In genomic region chr16:88554711-88555264, GRCh38 we compare ENCODE assay signal across 28 cellular contexts.
"Had no signal": no experiment of that assay in that cellular context is flagged by ENCODE, and none has a peak within 500 bp of the region (broad histone marks: within the 10 kb centered on the region; RNA-seq: fewer than 3 reads in every experiment).

No MANE protein-coding gene starts in this region.

- H3K36me3 ChIP-seq: heart right ventricle, left lung, lower lobe of right lung, neutrophil, ovary, prostate gland, suprapubic skin, tibial artery, upper lobe of right lung had no signal

- H3K4me3 ChIP-seq: heart right ventricle, left lung, lower lobe of right lung, ovary, prostate gland, smooth muscle cell, suprapubic skin, tibial artery, upper lobe of right lung had no signal

- H3K9me3 Mint-ChIP-seq: activated naive CD4-positive, alpha-beta T cell treated with anti-CD3 and anti-CD28 coated beads, Interleukin-2, amount 50 U/mL, for 24 hours; activated naive CD8-positive, alpha-beta T cell treated with anti-CD3 and anti-CD28 coated beads, Interleukin-2, amount 50 U/mL, for 24 hours; activated T-cell treated with anti-CD3 and anti-CD28 coated beads, Interleukin-2, amount 50 U/mL, for 4 hours; natural killer cell had no signal

- H3K4me3 Mint-ChIP-seq: activated CD4-positive, alpha-beta memory T cell treated with anti-CD3 and anti-CD28 coated beads, Interleukin-2, amount 10 ng/mL, durations not matched to agents 7 days and 5 days; activated CD4-positive, alpha-beta T cell treated with anti-CD3 and anti-CD28 coated beads, Interleukin-2, amount 10 ng/mL, durations not matched to agents 7 days and 5 days; activated naive CD4-positive, alpha-beta T cell treated with anti-CD3 and anti-CD28 coated beads, Interleukin-2, amount 50 U/mL, for 24 hours; activated naive CD8-positive, alpha-beta T cell treated with anti-CD3 and anti-CD28 coated beads, Interleukin-2, amount 50 U/mL, for 24 hours; activated T-cell treated with anti-CD3 and anti-CD28 coated beads, Interleukin-2, amount 50 U/mL, for 4 hours; central memory CD8-positive, alpha-beta T cell; dendritic cell treated with granulocyte-macrophage colony-stimulating factor and Interleukin-4, amounts not matched to agents 40 ng/mL and 50 ng/mL, for 4 days; endodermal cell; natural killer cell; stimulated activated naive B cell treated with anti-CD40 and anti-IgM and Interleukin-4, amounts not matched to agents 10 μg/mL and 1 μg/mL and 100 μg/mL, for 72 hours; T-helper 17 cell; WTC11 had no signal

- H3K4me2 ChIP-seq: smooth muscle cell had no signal

- H3K27me3 ChIP-seq: ovary had no signal

- H3K36me3 Mint-ChIP-seq: activated naive CD4-positive, alpha-beta T cell treated with anti-CD3 and anti-CD28 coated beads, Interleukin-2, amount 50 U/mL, for 24 hours; natural killer cell; WTC11 had no signal

- DNase-seq: activated CD4-positive, alpha-beta memory T cell treated with anti-CD3 and anti-CD28 coated beads, Interleukin-2, amount 10 ng/mL, durations not matched to agents 7 days and 5 days; activated CD4-positive, alpha-beta T cell treated with anti-CD3 and anti-CD28 coated beads for 1 hour; activated CD4-positive, alpha-beta T cell treated with anti-CD3 and anti-CD28 coated beads, Interleukin-2, amount 10 ng/mL, durations not matched to agents 7 days and 5 days; activated naive CD8-positive, alpha-beta T cell treated with anti-CD3 and anti-CD28 coated beads, Interleukin-2, amount 50 U/mL, for 24 hours; activated T-cell treated with anti-CD3 and anti-CD28 coated beads, Interleukin-2, amount 50 U/mL, for 4 hours; amygdala; endodermal cell; foreskin fibroblast; heart right ventricle; left lung; lower lobe of right lung; mesendoderm; natural killer cell; ovary; stimulated activated CD4-positive, alpha-beta T cell treated with anti-CD3 and anti-CD28 coated beads, Interleukin-1b, Interleukin-23, amount 100 ng/mL, for 48 hours; stimulated activated naive B cell treated with anti-CD40 and anti-IgM and Interleukin-4, amounts not matched to agents 10 μg/mL and 1 μg/mL and 100 μg/mL, for 72 hours; T-helper 17 cell; tibial artery; upper lobe of right lung had no signal

- H3K27ac Mint-ChIP-seq: activated CD4-positive, alpha-beta memory T cell treated with anti-CD3 and anti-CD28 coated beads, Interleukin-2, amount 10 ng/mL, durations not matched to agents 7 days and 5 days; activated CD4-positive, alpha-beta T cell treated with anti-CD3 and anti-CD28 coated beads, Interleukin-2, amount 10 ng/mL, durations not matched to agents 7 days and 5 days; activated naive CD4-positive, alpha-beta T cell treated with anti-CD3 and anti-CD28 coated beads, Interleukin-2, amount 50 U/mL, for 24 hours; activated naive CD8-positive, alpha-beta T cell treated with anti-CD3 and anti-CD28 coated beads, Interleukin-2, amount 50 U/mL, for 24 hours; activated T-helper 2 cell treated with anti-CD3 and anti-CD28 coated beads, Interferon-gamma antibody, Interleukin-2, Interleukin-4, amounts not matched to agents 10 μg/mL and 5 μg/mL and 100 μg/mL, durations not matched to agents 14 hours and 24 hours and 36 hours; dendritic cell treated with granulocyte-macrophage colony-stimulating factor and Interleukin-4, amounts not matched to agents 40 ng/mL and 50 ng/mL, for 4 days; endodermal cell; stimulated activated naive B cell treated with anti-CD40 and anti-IgM and Interleukin-4, amounts not matched to agents 10 μg/mL and 1 μg/mL and 100 μg/mL, for 72 hours; T-helper 17 cell; WTC11 had no signal

- H3K4me1 ChIP-seq: lower lobe of right lung, prostate gland, upper lobe of right lung had no signal

- H3K27ac ChIP-seq: heart right ventricle, left lung, lower lobe of right lung, neutrophil, ovary, prostate gland, suprapubic skin, tibial artery, upper lobe of right lung had no signal

- H3K9me3 ChIP-seq: heart right ventricle, left lung, lower lobe of right lung, neutrophil, ovary, prostate gland, suprapubic skin, tibial artery, upper lobe of right lung had no signal

- H3K27me3 Mint-ChIP-seq: central memory CD8-positive, alpha-beta T cell had no signal
